In genomic region chr12:110619534-110619953, GRCh38 we compare ENCODE assay signal across 10 cellular contexts. TPM values are rescaled to one million over a fixed set of nuclear protein-coding genes. Genes with fewer than 3 reads are reported as not detected.
DNase-seq lines count a peak whose midpoint lies in the region; ATAC-seq, FAIRE-seq and TF ChIP-seq lines count a peak whose summit lies in the region.
"Had no signal": no experiment of that assay in that cellular context is flagged by ENCODE, and none has a peak within 500 bp of the region (broad histone marks: within the 10 kb centered on the region; RNA-seq: fewer than 3 reads in every experiment).

No MANE protein-coding gene starts in this region.

- H3K27ac Mint-ChIP-seq in activated naive CD4-positive, alpha-beta T cell treated with anti-CD3 and anti-CD28 coated beads for 36 hours, result peak overlapping the region; percentile 79

- no peak for TF ChIP-seq CTCF in kidney (IDR thresholded peaks at IDR 0.05; ENCODE audit: borderline replicate concordance, extremely low read depth, insufficient read depth)
- no peak for TF ChIP-seq CTCF in ovary (IDR thresholded peaks at IDR 0.05)

- peak; percentile 21 to 33 (median 27) for DNase-seq in stimulated activated CD4-positive, alpha-beta T cell treated with anti-CD3 and anti-CD28 coated beads, Interleukin-12 subunit alpha, Interleukin-12 subunit beta, amount 100 ng/mL, for 48 hours (ENCODE audit: low read depth in 2 of 3, low spot score in 1 of 3)
- no peak for DNase-seq in stimulated activated CD4-positive, alpha-beta T cell treated with anti-CD3 and anti-CD28 coated beads, Interleukin-12 subunit alpha, Interleukin-12 subunit beta, amount 100 ng/mL, for 4 hours
- DNase-seq in activated naive CD4-positive, alpha-beta T cell treated with anti-CD3 and anti-CD28 coated beads for 36 hours, result peak; percentile 74
- no peak for DNase-seq in kidney
- no peak for DNase-seq in ovary
- no peak for DNase-seq in dermis blood vessel endothelial cell
- DNase-seq: mesendoderm had no signal

- TF ChIP-seq POLR2A in ovary (IDR thresholded peaks at IDR 0.05), result no peak

- FAIRE-seq in kidney (lab: Jason Lieb, UNC), result no peak

- no peak overlapping the region for H3K9ac ChIP-seq in kidney (ENCODE audit: low read length in 2 of 2)

- no peaks in the 10 kb centered on the region for H3K36me3 Mint-ChIP-seq in activated naive CD4-positive, alpha-beta T cell treated with anti-CD3 and anti-CD28 coated beads for 36 hours (ENCODE audit: low read depth)

- no peak for TF ChIP-seq EP300 in ovary (IDR thresholded peaks at IDR 0.05)

- CTCF ChIA-PET in activated naive CD4-positive, alpha-beta T cell treated with anti-CD3 and anti-CD28 coated beads for 36 hours (lab: Charles Lee), result interaction anchor here (0.6 to 2.0 kb wide), 14 partner anchors 14 to 274 kb away, joined by 3 to 6 read pairs (median 4); no protein-coding TSS in a partner anchor

- H3K27ac ChIP-seq in kidney (ENCODE audit: low read depth in 2 of 2, low read length in 2 of 2), result no peak overlapping the region
- H3K27ac ChIP-seq in ovary, result no peak overlapping the region
- H3K27ac ChIP-seq: C4-2B had no signal

- no peaks in the 10 kb centered on the region for H3K27me3 ChIP-seq in ovary

- intact Hi-C loops in activated naive CD4-positive, alpha-beta T cell treated with anti-CD3 and anti-CD28 coated beads for 36 hours (cut with micrococcal nuclease), result loop anchor here (1.0 to 2.0 kb wide), 10 partner anchors 28 to 269 kb away; partner anchors contain the start of genes HVCN1 and PPTC7
- intact Hi-C loops in kidney (cut with DNase I) (no loop called here), ovary (cut with DNase I) (loop anchor here in 1 of 4 donors (10.0 kb wide), 1 partner anchor 265 kb away; no protein-coding TSS in a partner anchor)

- ATAC-seq in HG03196 (IDR thresholded peaks at IDR 0.05; ENCODE audit: unreplicated experiment) (peak; percentile 47), GM18517 (IDR thresholded peaks at IDR 0.05; ENCODE audit: unreplicated experiment) (no peak)

- H3K4me3 Mint-ChIP-seq in activated naive CD4-positive, alpha-beta T cell treated with anti-CD3 and anti-CD28 coated beads for 36 hours, result no peak overlapping the region

- H3K4me1 Mint-ChIP-seq in activated naive CD4-positive, alpha-beta T cell treated with anti-CD3 and anti-CD28 coated beads for 36 hours (ENCODE audit: low read depth), result peaks cover 21% of the 10 kb centered on the region

- WGBS in ovary, 3 donors, result 83 to 90% (median 86%) methylated on average over 4 of the region's 4 CpGs

- H3K27me3 Mint-ChIP-seq in activated naive CD4-positive, alpha-beta T cell treated with anti-CD3 and anti-CD28 coated beads for 36 hours (ENCODE audit: low read depth), result no peaks in the 10 kb centered on the region

- H3K4me1 ChIP-seq in kidney (ENCODE audit: control insufficient read depth in 1 of 2, insufficient read depth in 1 of 2, low read depth in 1 of 2, low read length in 2 of 2), result no peaks in the 10 kb centered on the region
- H3K4me1 ChIP-seq in ovary (ENCODE audit: insufficient read depth), result peaks cover 3% of the 10 kb centered on the region

- H3K4me3 ChIP-seq in kidney (ENCODE audit: low read length in 2 of 2) (no peak overlapping the region), ovary (no peak overlapping the region)

- H3K36me3 ChIP-seq in kidney (ENCODE audit: control insufficient read depth in 1 of 2, insufficient read depth in 2 of 2, low read length in 2 of 2), result peaks cover 0 to 6% of the 10 kb centered on the region in 2 donors
- H3K36me3 ChIP-seq in ovary, result no peaks in the 10 kb centered on the region

- H3K9me3 Mint-ChIP-seq in activated naive CD4-positive, alpha-beta T cell treated with anti-CD3 and anti-CD28 coated beads for 36 hours, result no peaks in the 10 kb centered on the region

- H3K9me3 ChIP-seq in kidney (ENCODE audit: control insufficient read depth in 1 of 2, low read length in 2 of 2) (no peaks in the 10 kb centered on the region), ovary (no peaks in the 10 kb centered on the region)

RNA-seq across cellular contexts. Expression of gene TCTN1, which starts 5.6 kb away (rescaled TPM):
- total RNA-seq in activated naive CD4-positive, alpha-beta T cell treated with anti-CD3 and anti-CD28 coated beads for 36 hours, result 1 to 10 TPM; 5.2 to 5.8 TPM
- total RNA-seq in kidney (76.9 TPM), ovary (100 to 1,000 TPM in 1 of 7 donors, 10 to 100 TPM in 6; 43.3 to 122 (median 47.9) TPM), dermis blood vessel endothelial cell (7.9 and 9.9 TPM in 2 replicates)
- polyA plus RNA-seq in kidney (ENCODE audit: insufficient read depth, low read depth, low replicate concordance) (71.2 TPM), ovary (10 to 100 TPM; 32.7 to 96.1 TPM)

RNA-seq across cellular contexts. Expression of gene PPTC7, which starts 36.4 kb away (rescaled TPM):
- total RNA-seq in activated naive CD4-positive, alpha-beta T cell treated with anti-CD3 and anti-CD28 coated beads for 36 hours, result 10 to 100 TPM; 41.1 to 43.2 TPM
- 27.9 TPM for total RNA-seq in kidney
- 10.0 TPM for polyA plus RNA-seq in kidney (ENCODE audit: insufficient read depth, low read depth, low replicate concordance)
- total RNA-seq in ovary, result 10 to 100 TPM; 13.5 to 25.5 (median 22.5) TPM
- polyA plus RNA-seq in ovary, result 10 to 100 TPM in 1 of 2 donors, 1 to 10 TPM in 1; 10.0 to 19.2 TPM
- total RNA-seq in dermis blood vessel endothelial cell, result 9.0 and 13.3 TPM in 2 replicates

Comparison
In these comparisons a context has a peak if more than half of its experiments do, and no peak if none do; other contexts are left out.
1. DNase-seq: peak in stimulated activated CD4-positive, alpha-beta T cell treated with anti-CD3 and anti-CD28 coated beads, Interleukin-12 subunit alpha, Interleukin-12 subunit beta, amount 100 ng/mL, for 48 hours (3 of 3) and activated naive CD4-positive, alpha-beta T cell treated with anti-CD3 and anti-CD28 coated beads for 36 hours (single experiment); none in stimulated activated CD4-positive, alpha-beta T cell treated with anti-CD3 and anti-CD28 coated beads, Interleukin-12 subunit alpha, Interleukin-12 subunit beta, amount 100 ng/mL, for 4 hours (single experiment), kidney (single experiment), ovary (0 of 5) and dermis blood vessel endothelial cell (single experiment).